ENCODE assay signal across 12 cellular contexts in genomic region chr4:48484494-48485168, GRCh38. TPM values are rescaled to one million over a fixed set of nuclear protein-coding genes. Genes with fewer than 3 reads are reported as not detected.
DNase-seq lines count a peak whose midpoint lies in the region; ATAC-seq and TF ChIP-seq lines count a peak whose summit lies in the region.
"Had no signal": no experiment of that assay in that cellular context is flagged by ENCODE, and none has a peak within 500 bp of the region (broad histone marks: within the 10 kb centered on the region; RNA-seq: fewer than 3 reads in every experiment).

No MANE protein-coding gene starts in this region.

- no peak overlapping the region for H2AK5ac ChIP-seq in trophoblast cell (ENCODE audit: low read length)

- H3K79me1 ChIP-seq in trophoblast cell (ENCODE audit: low read length) = no peaks in the 10 kb centered on the region

- no peak overlapping the region for H3K23ac ChIP-seq in trophoblast cell (ENCODE audit: low read length)

- peaks cover 64% of the 10 kb centered on the region for H3K27me3 Mint-ChIP-seq in activated CD4-positive, alpha-beta memory T cell treated with anti-CD3 and anti-CD28 coated beads for 36 hours
- H3K27me3 Mint-ChIP-seq in activated CD4-positive, alpha-beta memory T cell treated with anti-CD3 and anti-CD28 coated beads, Interleukin-2, amount 10 ng/mL, durations not matched to agents 7 days and 5 days = peaks cover 70% of the 10 kb centered on the region
- peaks cover 62% of the 10 kb centered on the region for H3K27me3 Mint-ChIP-seq in IgD-negative memory B cell
- H3K27me3 Mint-ChIP-seq in effector memory CD8-positive, alpha-beta T cell = peaks cover 65 to 76% of the 10 kb centered on the region in 2 donors

- no peak for DNase-seq in activated CD4-positive, alpha-beta memory T cell treated with anti-CD3 and anti-CD28 coated beads for 36 hours
- no peak for DNase-seq in activated CD4-positive, alpha-beta memory T cell treated with anti-CD3 and anti-CD28 coated beads, Interleukin-2, amount 10 ng/mL, durations not matched to agents 7 days and 5 days
- DNase-seq in effector memory CD8-positive, alpha-beta T cell = no peak
- DNase-seq in trophoblast cell (no peak), prostate gland (ENCODE audit: low spot score) (no peak), DMS153 treated with DMSO at 0.1 percent for 48 hours (lab: John Stamatoyannopoulos, UW; ENCODE audit: unreplicated experiment) (no peak)
- DNase-seq: activated effector memory CD4-positive, alpha-beta T cell treated with anti-CD3 and anti-CD28 coated beads, Interleukin-2, amount 50 U/mL, for 16 hours had no signal

- no peak overlapping the region for H2BK12ac ChIP-seq in trophoblast cell (ENCODE audit: low read length)

- no peak overlapping the region for H3K14ac ChIP-seq in trophoblast cell (ENCODE audit: low read length)

- no peak overlapping the region for H3K18ac ChIP-seq in trophoblast cell (ENCODE audit: low read length)

- peaks cover 11% of the 10 kb centered on the region for H3K9me3 ChIP-seq in trophoblast cell (ENCODE audit: insufficient read depth, low read depth, low read length)
- H3K9me3 ChIP-seq in prostate gland = no peaks in the 10 kb centered on the region

- peak overlapping the region; percentile 24 for H3K4me3 Mint-ChIP-seq in activated CD4-positive, alpha-beta memory T cell treated with anti-CD3 and anti-CD28 coated beads for 36 hours
- H3K4me3 Mint-ChIP-seq in activated CD4-positive, alpha-beta memory T cell treated with anti-CD3 and anti-CD28 coated beads, Interleukin-2, amount 10 ng/mL, durations not matched to agents 7 days and 5 days = no peak overlapping the region
- peak overlapping the region in 3 of 4 donors; percentile 18 to 90 (median 66) for H3K4me3 Mint-ChIP-seq in IgD-negative memory B cell
- H3K4me3 Mint-ChIP-seq in effector memory CD8-positive, alpha-beta T cell = peak overlapping the region; percentile 68 to 72

- no peaks in the 10 kb centered on the region for H3K36me3 ChIP-seq in trophoblast cell (ENCODE audit: control insufficient read depth in 1 of 2, insufficient read depth in 2 of 2, low read length in 2 of 2)
- H3K36me3 ChIP-seq in prostate gland = no peaks in the 10 kb centered on the region

- peaks cover 2% of the 10 kb centered on the region for H3K36me3 Mint-ChIP-seq in activated CD4-positive, alpha-beta memory T cell treated with anti-CD3 and anti-CD28 coated beads for 36 hours
- H3K36me3 Mint-ChIP-seq in activated CD4-positive, alpha-beta memory T cell treated with anti-CD3 and anti-CD28 coated beads, Interleukin-2, amount 10 ng/mL, durations not matched to agents 7 days and 5 days (ENCODE audit: low read depth) = no peaks in the 10 kb centered on the region
- H3K36me3 Mint-ChIP-seq in IgD-negative memory B cell = no peaks in the 10 kb centered on the region
- peaks cover 3% of the 10 kb centered on the region for H3K36me3 Mint-ChIP-seq in effector memory CD8-positive, alpha-beta T cell (ENCODE audit: insufficient read depth)

- no peak overlapping the region for H3K4ac ChIP-seq in trophoblast cell (ENCODE audit: low read depth, low read length)

- TF ChIP-seq POLR2A in prostate gland (IDR thresholded peaks at IDR 0.05) = no peak

- H2AFZ ChIP-seq in trophoblast cell (ENCODE audit: insufficient read depth, low read length, poor library complexity) = no peak overlapping the region

- H3K27me3 ChIP-seq in trophoblast cell (ENCODE audit: insufficient read depth, low read length) (peaks cover 31% of the 10 kb centered on the region), prostate gland (replicated peaks; ENCODE audit: insufficient read depth) (no peaks in the 10 kb centered on the region)

- POLR2A ChIA-PET in activated CD4-positive, alpha-beta memory T cell treated with anti-CD3 and anti-CD28 coated beads for 36 hours (lab: Charles Lee) = no interaction called here
- POLR2A ChIA-PET in activated CD4-positive, alpha-beta memory T cell treated with anti-CD3 and anti-CD28 coated beads, Interleukin-2, amount 10 ng/mL, durations not matched to agents 7 days and 5 days (lab: Charles Lee) = interaction anchor here (1.1 kb wide), 1 partner anchor 142 kb away, joined by 3 read pairs; no protein-coding TSS in a partner anchor

- no peak for TF ChIP-seq CTCF in prostate gland (IDR thresholded peaks at IDR 0.05)

- intact Hi-C loops in activated CD4-positive, alpha-beta memory T cell treated with anti-CD3 and anti-CD28 coated beads for 36 hours (cut with micrococcal nuclease) = loop anchor here (10.0 kb wide), 1 partner anchor 50 kb away; no protein-coding TSS in a partner anchor
- intact Hi-C loops in prostate gland (cut with DNase I) = no loop called here

- no peak overlapping the region for H3K4me2 ChIP-seq in trophoblast cell (ENCODE audit: low read length)

- H3K9ac ChIP-seq in trophoblast cell (ENCODE audit: low read length) = peak overlapping the region; percentile 55

- no peak overlapping the region for H2BK5ac ChIP-seq in trophoblast cell (ENCODE audit: low read depth, low read length, poor library complexity)

- no CpG with 5 or more reads among the region's 22 CpGs for WGBS in trophoblast cell (ENCODE audit: extremely low coverage, insufficient coverage, insufficient read length)
- 64% methylated on average over 22 of the region's 22 CpGs for WGBS in prostate gland

- H2BK120ac ChIP-seq in trophoblast cell (ENCODE audit: insufficient read depth, low read length, poor library complexity) = no peak overlapping the region

- H4K91ac ChIP-seq in trophoblast cell (ENCODE audit: low read depth, low read length) = no peak overlapping the region

- peaks cover 11% of the 10 kb centered on the region for H3K4me1 Mint-ChIP-seq in activated CD4-positive, alpha-beta memory T cell treated with anti-CD3 and anti-CD28 coated beads for 36 hours (ENCODE audit: low read depth)
- H3K4me1 Mint-ChIP-seq in activated CD4-positive, alpha-beta memory T cell treated with anti-CD3 and anti-CD28 coated beads, Interleukin-2, amount 10 ng/mL, durations not matched to agents 7 days and 5 days = peaks cover 19% of the 10 kb centered on the region
- H3K4me1 Mint-ChIP-seq in IgD-negative memory B cell = peaks cover 3 to 14% (median 11%) of the 10 kb centered on the region in 3 donors
- peaks cover 6 to 11% of the 10 kb centered on the region in 2 donors for H3K4me1 Mint-ChIP-seq in effector memory CD8-positive, alpha-beta T cell (ENCODE audit: low read depth in 2 of 2)

- H3K79me2 ChIP-seq in trophoblast cell (ENCODE audit: control insufficient read depth, insufficient read depth, low read length, poor library complexity) = no peaks in the 10 kb centered on the region

- no peak overlapping the region for H3K27ac Mint-ChIP-seq in activated CD4-positive, alpha-beta memory T cell treated with anti-CD3 and anti-CD28 coated beads for 36 hours
- H3K27ac Mint-ChIP-seq in activated CD4-positive, alpha-beta memory T cell treated with anti-CD3 and anti-CD28 coated beads, Interleukin-2, amount 10 ng/mL, durations not matched to agents 7 days and 5 days = no peak overlapping the region
- H3K27ac Mint-ChIP-seq in IgD-negative memory B cell = no peak overlapping the region
- no peak overlapping the region for H3K27ac Mint-ChIP-seq in effector memory CD8-positive, alpha-beta T cell

- H4K8ac ChIP-seq in trophoblast cell (ENCODE audit: low read depth, low read length) = no peak overlapping the region

- H3K9me3 Mint-ChIP-seq in activated CD4-positive, alpha-beta memory T cell treated with anti-CD3 and anti-CD28 coated beads for 36 hours = no peaks in the 10 kb centered on the region
- H3K9me3 Mint-ChIP-seq in activated CD4-positive, alpha-beta memory T cell treated with anti-CD3 and anti-CD28 coated beads, Interleukin-2, amount 10 ng/mL, durations not matched to agents 7 days and 5 days = no peaks in the 10 kb centered on the region
- H3K9me3 Mint-ChIP-seq in IgD-negative memory B cell = no peaks in the 10 kb centered on the region
- no peaks in the 10 kb centered on the region for H3K9me3 Mint-ChIP-seq in effector memory CD8-positive, alpha-beta T cell

- H3K4me1 ChIP-seq in trophoblast cell (ENCODE audit: control insufficient read depth in 1 of 2, insufficient read depth in 2 of 2, low read length in 2 of 2) (peaks cover 3 to 6% of the 10 kb centered on the region in 2 experiments), prostate gland (replicated peaks) (no peaks in the 10 kb centered on the region)

- H3K27ac ChIP-seq in trophoblast cell (ENCODE audit: low read depth, low read length) (no peak overlapping the region), prostate gland (no peak overlapping the region)

- CTCF ChIA-PET in activated CD4-positive, alpha-beta memory T cell treated with anti-CD3 and anti-CD28 coated beads for 36 hours (lab: Charles Lee) = interaction anchor here (1.3 kb wide), 1 partner anchor 38 kb away, joined by 4 read pairs; no protein-coding TSS in a partner anchor
- CTCF ChIA-PET in activated CD4-positive, alpha-beta memory T cell treated with anti-CD3 and anti-CD28 coated beads, Interleukin-2, amount 10 ng/mL, durations not matched to agents 7 days and 5 days (lab: Charles Lee) = no interaction called here

- H4K12ac ChIP-seq in trophoblast cell (ENCODE audit: low read depth, low read length) = no peak overlapping the region

- H3K4me3 ChIP-seq in trophoblast cell (ENCODE audit: low read depth, low read length) (no peak overlapping the region), prostate gland (no peak overlapping the region)

- ATAC-seq in effector memory CD8-positive, alpha-beta T cell (replicated peaks) = no peak
- ATAC-seq in HG03571 (IDR thresholded peaks at IDR 0.05; ENCODE audit: unreplicated experiment) = no peak

RNA-seq across cellular contexts. Expression of gene SLC10A4, which starts 1.5 kb away (rescaled TPM):
- total RNA-seq in activated CD4-positive, alpha-beta memory T cell treated with anti-CD3 and anti-CD28 coated beads for 36 hours = not detected
- not detected for total RNA-seq in activated CD4-positive, alpha-beta memory T cell treated with anti-CD3 and anti-CD28 coated beads, Interleukin-2, amount 10 ng/mL, durations not matched to agents 7 days and 5 days
- not detected for polyA plus RNA-seq in IgD-negative memory B cell
- 0.32 and 0.33 TPM in 2 replicates for polyA plus RNA-seq in trophoblast cell (2013)
- total RNA-seq in prostate gland = 1 to 10 TPM in 1 of 2 donors, under 1 TPM in 1; 0.23 to 1.1 TPM
- total RNA-seq: ureter had no signal

RNA-seq across cellular contexts. Expression of gene ZAR1, which starts 5.4 kb away (rescaled TPM):
- not detected for total RNA-seq in activated CD4-positive, alpha-beta memory T cell treated with anti-CD3 and anti-CD28 coated beads for 36 hours
- not detected for total RNA-seq in activated CD4-positive, alpha-beta memory T cell treated with anti-CD3 and anti-CD28 coated beads, Interleukin-2, amount 10 ng/mL, durations not matched to agents 7 days and 5 days
- not detected for polyA plus RNA-seq in IgD-negative memory B cell
- not detected in 2 replicates for polyA plus RNA-seq in trophoblast cell (2013)
- 1 to 10 TPM in 1 of 2 donors, not detected in 1; 1.7 TPM for total RNA-seq in prostate gland
- total RNA-seq: fibroblast of lung, skeletal muscle tissue, ureter had no signal
- polyA plus RNA-seq: fibroblast of lung had no signal
